In the genomic region with DNA sequence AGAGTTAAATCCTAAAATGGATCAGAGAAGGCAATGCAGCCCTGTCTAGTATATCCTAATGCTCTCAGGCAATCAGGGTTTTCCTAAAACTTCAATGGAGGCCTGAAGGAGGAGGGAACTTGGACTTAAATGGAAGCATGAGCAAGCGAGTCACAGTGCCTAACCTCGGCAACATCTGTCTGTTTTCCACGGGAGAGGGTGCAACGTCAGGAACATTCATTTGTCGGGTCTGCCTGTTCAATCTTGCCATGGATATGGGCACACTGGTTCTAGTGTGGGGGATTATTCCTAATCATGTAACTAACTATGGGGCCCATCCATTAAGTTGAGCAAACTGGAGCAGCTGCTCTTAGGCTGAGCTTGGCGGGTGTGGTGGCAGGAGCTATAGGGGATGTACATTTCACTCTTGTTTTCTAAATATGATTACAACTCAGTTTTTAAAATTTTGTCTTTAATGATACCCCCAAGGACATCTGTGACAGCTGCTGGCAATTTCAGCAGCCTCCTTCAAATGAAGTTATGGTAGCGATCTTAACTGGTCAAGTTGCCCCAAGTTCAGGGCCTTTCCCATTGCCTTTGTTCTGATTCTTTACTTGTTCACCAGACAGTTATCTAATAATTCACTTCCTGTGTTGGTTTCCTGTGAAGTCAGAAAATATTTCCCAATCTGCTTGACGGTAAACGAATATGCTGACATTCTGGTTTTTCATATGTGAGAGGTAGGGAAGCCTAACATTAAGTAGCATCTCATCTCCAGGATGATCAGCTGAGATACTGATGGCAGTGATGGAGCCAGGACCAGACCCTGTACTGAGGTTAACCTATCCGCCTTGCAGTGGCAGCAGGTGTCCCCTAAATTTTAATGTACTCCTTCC, we compare ENCODE assay signal across 9 cellular contexts. TPM values are rescaled to one million over a fixed set of nuclear protein-coding genes. Genes with fewer than 3 reads are reported as not detected.
A peak's percentile ranks its signal among the peaks of the same experiment; 100 is the strongest.
DNase-seq lines count a peak whose midpoint lies in the region; ATAC-seq lines count a peak whose summit lies in the region.
"Had no signal": no experiment of that assay in that cellular context is flagged by ENCODE, and none has a peak within 500 bp of the region (broad histone marks: within the 10 kb centered on the region; RNA-seq: fewer than 3 reads in every experiment).

No MANE protein-coding gene starts in this region.

- ATAC-seq in Right ventricle myocardium superior (ENCODE audit: poor library complexity) (peak; percentile 21), Right ventricle myocardium inferior (no peak), HG03432 (IDR thresholded peaks at IDR 0.05; ENCODE audit: unreplicated experiment) (no peak)
- ATAC-seq: left colon had no signal

- intact Hi-C loops in Right ventricle myocardium superior (cut with DNase I) = no loop called here
- intact Hi-C loops in Right ventricle myocardium inferior (cut with DNase I) = no loop called here

- no peak for DNase-seq in Right ventricle myocardium superior
- no peak for DNase-seq in Right ventricle myocardium inferior (ENCODE audit: missing footprints)
- peak; percentile 71 for DNase-seq in SKM-1 treated with dmso at 0.1 percent for 144 hours (lab: John Stamatoyannopoulos, UW; ENCODE audit: unreplicated experiment)
- peak; percentile 42 for DNase-seq in glomerular endothelial cell (ENCODE audit: extremely low read depth, low read depth, low spot score)
- no peak for DNase-seq in NCI-H524 treated with DMSO at 0.1 percent for 48 hours (lab: John Stamatoyannopoulos, UW)
- DNase-seq in inferior parietal cortex (ENCODE audit: extremely low spot score) = no peak
- no peak for DNase-seq in activated naive CD4-positive, alpha-beta T cell treated with Interleukin-2 at 50 U/mL for 16 hours
- DNase-seq: left colon had no signal

RNA-seq across cellular contexts. Expression of a gene that starts 21.6 kb away (rescaled TPM):
- total RNA-seq in Right ventricle myocardium superior (10.2 TPM), Right ventricle myocardium inferior (11.6 TPM), glomerular endothelial cell (20.8 and 21.5 TPM in 2 replicates)

Comparison
In these comparisons a context has a peak if more than half of its experiments do, and no peak if none do; other contexts are left out.
1. DNase-seq: peak in SKM-1 treated with dmso at 0.1 percent for 144 hours (single experiment) and glomerular endothelial cell (single experiment); none in Right ventricle myocardium superior (single experiment), Right ventricle myocardium inferior (single experiment), NCI-H524 treated with DMSO at 0.1 percent for 48 hours (single experiment), inferior parietal cortex (single experiment) and activated naive CD4-positive, alpha-beta T cell treated with Interleukin-2 at 50 U/mL for 16 hours (single experiment).